Comparison of ENCODE assay signal across 18 cellular contexts in genomic region chr9:89323257-89323841, GRCh38. TPM values are rescaled to one million over a fixed set of nuclear protein-coding genes. Genes with fewer than 3 reads are reported as not detected.
DNase-seq lines count a peak whose midpoint lies in the region; ATAC-seq, FAIRE-seq and TF ChIP-seq lines count a peak whose summit lies in the region.
"Had no signal": no experiment of that assay in that cellular context is flagged by ENCODE, and none has a peak within 500 bp of the region (broad histone marks: within the 10 kb centered on the region; RNA-seq: fewer than 3 reads in every experiment).

No MANE protein-coding gene starts in this region.

- no peak; a peak in 1 of 4 replicates for TF ChIP-seq EP300 in SK-N-SH (IDR thresholded peaks at IDR 0.05; ENCODE audit: borderline replicate concordance in 1 of 2, low read depth in 1 of 2, low read length in 1 of 2)
- no peak for TF ChIP-seq EP300 in K562 (IDR thresholded peaks at IDR 0.05; ENCODE audit: low read length)

- peaks cover 8 to 21% of the 10 kb centered on the region in 2 experiments; a peak in 3 of 4 replicates for H3K4me1 ChIP-seq in SK-N-SH (ENCODE audit: control insufficient read depth in 1 of 2, insufficient read depth in 2 of 2, low read depth in 1 of 2, low read length in 1 of 2)
- H3K4me1 ChIP-seq in K562 (replicated peaks in 1 of 2; ENCODE audit: control insufficient read depth in 2 of 2, insufficient read depth in 2 of 2, low read length in 2 of 2): peaks cover 9 to 17% of the 10 kb centered on the region in 2 experiments
- no peaks in the 10 kb centered on the region for H3K4me1 ChIP-seq in neural progenitor cell

- H3K27ac Mint-ChIP-seq in HFFc6 (peak overlapping the region; percentile 30), naive B cell (peak overlapping the region in 4 of 6 donors; percentile 1 to 88 (median 24)), neural progenitor cell (no peak overlapping the region)
- H3K27ac Mint-ChIP-seq: T-helper 1 cell treated with Interleukin-12 subunit alpha and Interleukin-12 subunit beta and Interleukin-4 antibody, amounts not matched to agents 30 μg/mL and 1 μg/mL, for 36 hours had no signal

- DNase-seq in SK-N-SH (peak; percentile 32), HFFc6 (no peak), K562 (ENCODE audit: extremely low read depth in 1 of 4, low spot score in 3 of 4) (peak in 2 of 4 experiments; percentile 17 to 18), naive B cell (no peak), neural progenitor cell (ENCODE audit: low spot score) (no peak), NK-92 (lab: John Stamatoyannopoulos, UW; ENCODE audit: unreplicated experiment) (no peak)
- DNase-seq: activated CD4-positive, alpha-beta T cell treated with anti-CD3 and anti-CD28 coated beads for 1 hour; activated T-cell treated with anti-CD3 and anti-CD28 coated beads, Interleukin-2, amount 50 U/mL, for 48 hours; hypothalamus; NCI-H2107; NCI-H82; thyroid gland had no signal

- no peak overlapping the region for H3K4me3 ChIP-seq in SK-N-SH (ENCODE audit: low read depth in 2 of 2, low read length in 1 of 2)
- H3K4me3 ChIP-seq in K562: no peak overlapping the region
- H3K4me3 ChIP-seq in neural progenitor cell: no peak overlapping the region
- H3K4me3 ChIP-seq: esophagus muscularis mucosa, thyroid gland had no signal

- no peak overlapping the region for H3K4me2 ChIP-seq in SK-N-SH
- peak overlapping the region; percentile 55 for H3K4me2 ChIP-seq in K562 (ENCODE audit: insufficient read depth, low read length)
- no peak overlapping the region for H3K4me2 ChIP-seq in neural progenitor cell

- H2AFZ ChIP-seq in SK-N-SH (ENCODE audit: low read depth): no peak overlapping the region
- no peak overlapping the region for H2AFZ ChIP-seq in K562 (ENCODE audit: low read depth, low read length)
- H2AFZ ChIP-seq in neural progenitor cell (replicated peaks): no peak overlapping the region

- no peak for TF ChIP-seq CTCF in SK-N-SH (IDR thresholded peaks at IDR 0.05)
- TF ChIP-seq CTCF in HFFc6 (IDR thresholded peaks at IDR 0.05): no peak
- no peak for TF ChIP-seq CTCF in K562 (IDR thresholded peaks at IDR 0.05 in 2 of 3, conservative IDR thresholded peaks at IDR 0.05 in 1 of 3; ENCODE audit: insufficient read depth in 2 of 3, low read depth in 1 of 3, low read length in 3 of 3)
- TF ChIP-seq CTCF in neural progenitor cell (IDR thresholded peaks at IDR 0.05): no peak

- CTCF ChIA-PET in SK-N-SH (lab: Yijun Ruan, JAX) (interaction anchor here (0.8 to 4.0 kb wide), 4 partner anchors 35 to 813 kb away, joined by 3 to 22 read pairs (median 3); no protein-coding TSS in a partner anchor), K562 (lab: Yijun Ruan, JAX; ENCODE audit: low intra/inter-chr PET ratio) (no interaction called here)

- no peak for TF ChIP-seq RAD21 in SK-N-SH (IDR thresholded peaks at IDR 0.05; ENCODE audit: low read length)
- no peak for TF ChIP-seq RAD21 in K562 (CRISPR knock-in tag; conservative IDR thresholded peaks at IDR 0.05 in 1 of 2, IDR thresholded peaks at IDR 0.05 in 1 of 2)

- POLR2A ChIA-PET in SK-N-SH (lab: Yijun Ruan, JAX) (interaction anchor here (1.2 kb wide), 1 partner anchor 13 kb away, joined by 3 read pairs; no protein-coding TSS in a partner anchor), K562 (lab: Yijun Ruan, JAX) (interaction anchor here (0.8 kb wide), 1 partner anchor 363 kb away, joined by 3 read pairs; no protein-coding TSS in a partner anchor)

- 74% methylated on average over 4 of the region's 4 CpGs for WGBS in SK-N-SH (ENCODE audit: low lambda C conversion rate)
- 26% methylated on average over 3 of the region's 4 CpGs for WGBS in K562 (ENCODE audit: insufficient coverage, low coverage, missing lambda C conversion rate)

- H3K27me3 ChIP-seq in SK-N-SH (ENCODE audit: insufficient read depth) (no peaks in the 10 kb centered on the region), K562 (ENCODE audit: control insufficient read depth in 2 of 2, insufficient read depth in 2 of 2, low read length in 2 of 2) (no peaks in the 10 kb centered on the region), neural progenitor cell (no peaks in the 10 kb centered on the region)
- H3K27me3 ChIP-seq: esophagus muscularis mucosa, thyroid gland had no signal

- H3K27me3 Mint-ChIP-seq in HFFc6 (ENCODE audit: insufficient read depth): no peaks in the 10 kb centered on the region
- no peaks in the 10 kb centered on the region for H3K27me3 Mint-ChIP-seq in naive B cell
- no peaks in the 10 kb centered on the region for H3K27me3 Mint-ChIP-seq in neural progenitor cell (ENCODE audit: insufficient read depth, low read depth)

- H3K9ac ChIP-seq in SK-N-SH (no peak overlapping the region), K562 (ENCODE audit: insufficient read depth in 1 of 2, low read depth in 2 of 2, low read length in 2 of 2) (peak overlapping the region; percentile 14 to 76; a peak in 3 of 4 replicates), neural progenitor cell (no peak overlapping the region)

- no peak overlapping the region for H3K4me3 Mint-ChIP-seq in HFFc6
- peak overlapping the region in 2 of 8 donors; percentile 6 to 21 for H3K4me3 Mint-ChIP-seq in naive B cell
- no peak overlapping the region for H3K4me3 Mint-ChIP-seq in neural progenitor cell
- H3K4me3 Mint-ChIP-seq: T-helper 1 cell treated with Interleukin-12 subunit alpha and Interleukin-12 subunit beta and Interleukin-4 antibody, amounts not matched to agents 30 μg/mL and 1 μg/mL, for 36 hours had no signal

- no peak for FAIRE-seq in K562 (lab: Jason Lieb, UNC)
- FAIRE-seq: G401.6 had no signal

- BruUV-seq in K562 (replicated peaks; lab: Mats Ljungman, UMichigan): no TSS peak

- TF ChIP-seq POLR2A in K562 (conservative IDR thresholded peaks at IDR 0.05): no peak

- in situ Hi-C loops in K562 (cut with MboI): no loop called here

- H3K36me3 Mint-ChIP-seq in HFFc6 (ENCODE audit: low read depth): peaks cover 21% of the 10 kb centered on the region; the same call in 1 of the 2 replicates
- peaks cover 0 to 5% of the 10 kb centered on the region in 2 donors for H3K36me3 Mint-ChIP-seq in naive B cell
- H3K36me3 Mint-ChIP-seq in neural progenitor cell: peaks cover 7% of the 10 kb centered on the region

- peaks cover 12% of the 10 kb centered on the region for H3F3A ChIP-seq in SK-N-SH (replicated peaks; ENCODE audit: insufficient read depth)
- peaks cover 15% of the 10 kb centered on the region for H3F3A ChIP-seq in neural progenitor cell (ENCODE audit: low read depth)

- peak overlapping the region in 1 of 2 experiments; percentile 24; a peak in 2 of 4 replicates for H3K27ac ChIP-seq in SK-N-SH (ENCODE audit: low read depth in 2 of 2, low read length in 1 of 2)
- no peak overlapping the region for H3K27ac ChIP-seq in K562 (ENCODE audit: extremely low read depth, low read depth, low read length)
- no peak overlapping the region for H3K27ac ChIP-seq in neural progenitor cell
- H3K27ac ChIP-seq: esophagus muscularis mucosa, HL-60, thyroid gland had no signal

- intact Hi-C loops in K562 (cut with micrococcal nuclease): no loop called here

- H3K9me2 ChIP-seq in SK-N-SH: no peaks in the 10 kb centered on the region

- H4K20me1 ChIP-seq in SK-N-SH (ENCODE audit: insufficient read depth) (peaks cover 5% of the 10 kb centered on the region; the same call in 1 of the 2 replicates), K562 (replicated peaks; ENCODE audit: control insufficient read depth, insufficient read depth, low read length) (no peaks in the 10 kb centered on the region; the same call in 1 of the 2 replicates), neural progenitor cell (ENCODE audit: low read depth) (peaks cover 14% of the 10 kb centered on the region)

- H3K9me3 ChIP-seq in SK-N-SH (no peaks in the 10 kb centered on the region), K562 (replicated peaks; ENCODE audit: control insufficient read depth, insufficient read depth, low read depth, low read length) (no peaks in the 10 kb centered on the region), neural progenitor cell (ENCODE audit: low read depth) (no peaks in the 10 kb centered on the region)
- H3K9me3 ChIP-seq: esophagus muscularis mucosa, thyroid gland had no signal

- no peaks in the 10 kb centered on the region for H3K9me1 ChIP-seq in K562 (ENCODE audit: control insufficient read depth, insufficient read depth, low read length)

- H3K36me3 ChIP-seq in SK-N-SH (replicated peaks in 1 of 2; ENCODE audit: control insufficient read depth in 1 of 2, insufficient read depth in 2 of 2, low read length in 1 of 2) (peaks cover 15 to 45% of the 10 kb centered on the region in 2 experiments), K562 (ENCODE audit: control insufficient read depth, insufficient read depth, low read length) (peaks cover 29% of the 10 kb centered on the region; the same call in 2 of the 3 replicates), neural progenitor cell (peaks cover 13% of the 10 kb centered on the region)

- H3K4me1 Mint-ChIP-seq in HFFc6 (ENCODE audit: low read depth): peaks cover 44% of the 10 kb centered on the region
- peaks cover 31 to 57% (median 41%) of the 10 kb centered on the region in 3 donors for H3K4me1 Mint-ChIP-seq in naive B cell
- H3K4me1 Mint-ChIP-seq in neural progenitor cell: peaks cover 16% of the 10 kb centered on the region

- H3K9me3 Mint-ChIP-seq in HFFc6 (no peaks in the 10 kb centered on the region), naive B cell (no peaks in the 10 kb centered on the region), neural progenitor cell (no peaks in the 10 kb centered on the region)
- H3K9me3 Mint-ChIP-seq: T-helper 1 cell treated with Interleukin-12 subunit alpha and Interleukin-12 subunit beta and Interleukin-4 antibody, amounts not matched to agents 30 μg/mL and 1 μg/mL, for 36 hours had no signal

- ATAC-seq in SK-N-SH treated with all-trans-retinoic acid at 6 μM for 48 hours (no peak), K562 (no peak), naive B cell (ENCODE audit: low read depth in 2 of 2) (no peak), HG02571 (IDR thresholded peaks at IDR 0.05; ENCODE audit: unreplicated experiment) (no peak)

- H3K79me2 ChIP-seq in SK-N-SH (ENCODE audit: insufficient read depth): peaks cover 66% of the 10 kb centered on the region
- peaks cover 56% of the 10 kb centered on the region for H3K79me2 ChIP-seq in K562 (ENCODE audit: control insufficient read depth, insufficient read depth, low read length)
- H3K79me2 ChIP-seq in neural progenitor cell (ENCODE audit: low read depth): peaks cover 83% of the 10 kb centered on the region

RNA-seq across cellular contexts. Expression of gene SECISBP2, which starts 5.0 kb away (rescaled TPM):
- polyA plus RNA-seq in SK-N-SH (2012; rRNA removed) (21.2 and 28.4 TPM in 2 replicates), K562 (2011; rRNA removed) (39.7 and 41.6 TPM in 2 replicates), K562 (2014; fragmentation: Illumina TruSeq; extraction: Trizol) (30.8 and 36.0 TPM in 2 replicates), K562 (2014; fragmentation: Nextera tagmentation; extraction: Ambion mirVana) (1 to 10 TPM; 3.2 to 3.9 TPM), K562 (2014; rRNA removed) (26.6 and 31.0 TPM in 2 replicates), naive B cell (ENCODE audit: low read depth in 6 of 6) (10 to 100 TPM; 15.4 to 39.3 (median 28.2) TPM)
- 20.7 and 21.4 TPM in 2 replicates for polyA plus RNA-seq in SK-N-SH (2012; cell fraction: cytosol; rRNA removed)
- 54.8 and 77.7 TPM in 2 replicates for polyA plus RNA-seq in SK-N-SH (2012; cell fraction: nucleus; rRNA removed)
- 10 to 100 TPM; 13.8 to 20.3 (median 17.3) TPM for total RNA-seq in HFFc6 (2021; fragmentation: NEBNext Ultra II Directional; extraction: Animal tissue kit (Norgen Biotek cat#: 25700))
- 54.0 and 118 TPM in 2 replicates for total RNA-seq in K562 (2011; cell fraction: chromatin; rRNA removed; ENCODE audit: low replicate concordance)
- total RNA-seq in K562 (2011; cell fraction: nucleolus; rRNA removed): 25.5 and 35.9 TPM in 2 replicates
- 63.3 and 77.9 TPM in 2 replicates for total RNA-seq in K562 (2011; cell fraction: nucleoplasm; rRNA removed)
- total RNA-seq in K562 (2014; rRNA removed) (20.1 and 20.6 TPM in 2 replicates), K562 (2014; rRNA removed; fragmentation: Illumina TruSeq; extraction: Trizol) (27.7 and 30.6 TPM in 2 replicates), K562 (2015; rRNA removed; fragmentation: Illumina TruSeq; extraction: Trizol) (25.6 and 26.1 TPM in 2 replicates), K562 (2021) (23.9 and 25.0 TPM in 2 replicates), neural progenitor cell (ENCODE audit: low replicate concordance) (90.0 and 118 TPM in 2 replicates)
- polyA plus RNA-seq in K562 (2011; cell fraction: cytosol; rRNA removed): 15.8 and 21.9 TPM in 2 replicates
- 56.1 and 71.8 TPM in 2 replicates for polyA plus RNA-seq in K562 (2011; cell fraction: nucleus; rRNA removed)
- polyA plus RNA-seq in K562 (2012): 16.4 and 25.8 TPM in 2 replicates
- 24.6 and 30.1 TPM in 2 replicates for polyA minus RNA-seq in K562 (2011; rRNA and poly(A)+ RNA removed)
- polyA minus RNA-seq in K562 (2011; cell fraction: cytosol; rRNA and poly(A)+ RNA removed): 9.4 and 14.0 TPM in 2 replicates
- polyA minus RNA-seq in K562 (2011; cell fraction: nucleus; rRNA and poly(A)+ RNA removed): 23.8 and 38.4 TPM in 2 replicates

RNA-seq across cellular contexts. Expression of gene CKS2, which starts 12.4 kb away (rescaled TPM):
- polyA plus RNA-seq in SK-N-SH (2012; rRNA removed) (277 and 362 TPM in 2 replicates), K562 (2011; rRNA removed) (429 and 448 TPM in 2 replicates), K562 (2014; fragmentation: Illumina TruSeq; extraction: Trizol) (248 and 256 TPM in 2 replicates), K562 (2014; fragmentation: Nextera tagmentation; extraction: Ambion mirVana) (100 to 1,000 TPM; 853 to 941 TPM), K562 (2014; rRNA removed) (241 and 319 TPM in 2 replicates), naive B cell (ENCODE audit: low read depth in 6 of 6) (10 to 100 TPM; 22.9 to 46.9 (median 39.0) TPM)
- 390 and 408 TPM in 2 replicates for polyA plus RNA-seq in SK-N-SH (2012; cell fraction: cytosol; rRNA removed)
- 109 and 119 TPM in 2 replicates for polyA plus RNA-seq in SK-N-SH (2012; cell fraction: nucleus; rRNA removed)
- total RNA-seq in HFFc6 (2021; fragmentation: NEBNext Ultra II Directional; extraction: Animal tissue kit (Norgen Biotek cat#: 25700)): 100 to 1,000 TPM in 5 of 6 experiments, 10 to 100 TPM in 1; 65.7 to 135 (median 123) TPM
- 19.4 and 24.0 TPM in 2 replicates for total RNA-seq in K562 (2011; cell fraction: chromatin; rRNA removed; ENCODE audit: low replicate concordance)
- total RNA-seq in K562 (2011; cell fraction: nucleolus; rRNA removed): 23.8 TPM in 2 replicates
- 42.3 and 44.0 TPM in 2 replicates for total RNA-seq in K562 (2011; cell fraction: nucleoplasm; rRNA removed)
- total RNA-seq in K562 (2014; rRNA removed) (92.9 and 123 TPM in 2 replicates), K562 (2014; rRNA removed; fragmentation: Illumina TruSeq; extraction: Trizol) (300 and 321 TPM in 2 replicates), K562 (2015; rRNA removed; fragmentation: Illumina TruSeq; extraction: Trizol) (339 and 348 TPM in 2 replicates), K562 (2021) (146 and 167 TPM in 2 replicates), neural progenitor cell (ENCODE audit: low replicate concordance) (693 and 741 TPM in 2 replicates)
- polyA plus RNA-seq in K562 (2011; cell fraction: cytosol; rRNA removed): 508 and 550 TPM in 2 replicates
- 67.9 and 138 TPM in 2 replicates for polyA plus RNA-seq in K562 (2011; cell fraction: nucleus; rRNA removed)
- 138 and 394 TPM in 2 replicates for polyA plus RNA-seq in K562 (2012)
- 181 and 187 TPM in 2 replicates for polyA minus RNA-seq in K562 (2011; rRNA and poly(A)+ RNA removed)
- polyA minus RNA-seq in K562 (2011; cell fraction: cytosol; rRNA and poly(A)+ RNA removed): 77.6 and 77.9 TPM in 2 replicates
- polyA minus RNA-seq in K562 (2011; cell fraction: nucleus; rRNA and poly(A)+ RNA removed): 18.2 and 31.9 TPM in 2 replicates

Comparison
In these comparisons a context has a peak if more than half of its experiments do, and no peak if none do; other contexts are left out.
1. H3K9ac ChIP-seq: peak in K562 (2 of 2); none in SK-N-SH (single experiment) and neural progenitor cell (single experiment).
2. Of the 27 proteins assayed by ChIP-seq in both K562 and SK-N-SH: peak only in K562: GATA2; only in SK-N-SH: RCOR1; in both: none; in neither: 24; mixed calls (peak in some experiments, not most) for 1.